8 cellular contexts compared by ENCODE assay signal in genomic region chr17:44197980-44198720, GRCh38. TPM values are rescaled to one million over a fixed set of nuclear protein-coding genes. Genes with fewer than 3 reads are reported as not detected.
DNase-seq lines count a peak whose midpoint lies in the region; ATAC-seq and TF ChIP-seq lines count a peak whose summit lies in the region.

No MANE protein-coding gene starts in this region.

- H3K4me1 Mint-ChIP-seq in MCF 10A (ENCODE audit: insufficient read depth, unreplicated experiment): peaks cover 28% of the 10 kb centered on the region

- intact Hi-C loops in MCF 10A (cut with micrococcal nuclease): loop anchor here (1.0 kb wide), 1 partner anchor 147 kb away; the partner anchor contains the start of gene GRN
- intact Hi-C loops in left lung (cut with DNase I): no loop called here

- H3K27ac ChIP-seq in RWPE2 (ENCODE audit: poor library complexity, severe bottlenecking) (peak overlapping the region; percentile 96), left lung (peak overlapping the region; percentile 97 to 99), suprapubic skin (peak overlapping the region; percentile 99)

- H3K27me3 ChIP-seq in RWPE2 (ENCODE audit: insufficient read depth, poor library complexity, severe bottlenecking): no peaks in the 10 kb centered on the region
- H3K27me3 ChIP-seq in left lung: no peaks in the 10 kb centered on the region
- H3K27me3 ChIP-seq in suprapubic skin: no peaks in the 10 kb centered on the region

- CTCF ChIA-PET in AG04449 (lab: Yijun Ruan, JAX) (interaction anchor here (1.0 to 2.4 kb wide), 8 partner anchors 9 to 160 kb away, joined by 3 to 15 read pairs (median 6); no protein-coding TSS in a partner anchor), MCF 10A (lab: Yijun Ruan, JAX) (interaction anchor here (0.6 to 1.3 kb wide), 6 partner anchors 10 to 169 kb away, joined by 3 to 4 read pairs (median 4); partner anchors contain the start of gene TMUB2)

- H3K9me3 ChIP-seq in RWPE2 (ENCODE audit: severe bottlenecking) (no peaks in the 10 kb centered on the region), left lung (no peaks in the 10 kb centered on the region), suprapubic skin (no peaks in the 10 kb centered on the region)

- ATAC-seq in GM18505 (IDR thresholded peaks at IDR 0.05; ENCODE audit: unreplicated experiment): no peak
- peak; percentile 20 for ATAC-seq in RWPE2 (ENCODE audit: low read depth)
- ATAC-seq in left lung: peak; percentile 1
- ATAC-seq in GM21529 (IDR thresholded peaks at IDR 0.05; ENCODE audit: unreplicated experiment): no peak
- ATAC-seq in HG03175 (IDR thresholded peaks at IDR 0.05; ENCODE audit: unreplicated experiment): no peak

- TF ChIP-seq EP300 in suprapubic skin (IDR thresholded peaks at IDR 0.05): no peak

- POLR2A ChIA-PET in AG04449 (lab: Yijun Ruan, JAX): interaction anchor here (0.6 to 2.0 kb wide), 5 partner anchors 10 to 199 kb away, joined by 3 to 10 read pairs (median 3); partner anchors contain the start of gene UBTF
- POLR2A ChIA-PET in MCF 10A (lab: Yijun Ruan, JAX): interaction anchor here (0.6 to 6.7 kb wide), 12 partner anchors 7 to 133 kb away, joined by 3 to 65 read pairs (median 4); partner anchors contain the start of genes SLC25A39, TMUB2 and UBTF

- peak overlapping the region; percentile 81 for H3K27ac Mint-ChIP-seq in MCF 10A (ENCODE audit: low read depth, unreplicated experiment)

- H3K4me3 Mint-ChIP-seq in MCF 10A (ENCODE audit: unreplicated experiment): peak overlapping the region; percentile 89

- H3K4me1 ChIP-seq in RWPE2 (ENCODE audit: insufficient read depth, poor library complexity, severe bottlenecking) (peaks cover 5% of the 10 kb centered on the region), left lung (peaks cover 9 to 36% of the 10 kb centered on the region in 2 donors), suprapubic skin (peaks cover 32% of the 10 kb centered on the region)

- H3K4me3 ChIP-seq in AG04449 (ENCODE audit: low read depth, low read length): peak overlapping the region; percentile 79
- H3K4me3 ChIP-seq in RWPE2 (ENCODE audit: severe bottlenecking): peak overlapping the region; percentile 98
- H3K4me3 ChIP-seq in left lung: peak overlapping the region; percentile 88 to 96
- H3K4me3 ChIP-seq in suprapubic skin: peak overlapping the region; percentile 94

- TF ChIP-seq CTCF in AG04449 (IDR thresholded peaks at IDR 0.05; ENCODE audit: insufficient read depth, low read length, missing control alignments) (no peak), RWPE2 (IDR thresholded peaks at IDR 0.05; ENCODE audit: poor library complexity, severe bottlenecking) (peak; percentile 36), MCF 10A (IDR thresholded peaks at IDR 0.05; ENCODE audit: unreplicated experiment) (peak; percentile 21), left lung (IDR thresholded peaks at IDR 0.05) (no peak), suprapubic skin (IDR thresholded peaks at IDR 0.05) (no peak)

- H3K36me3 ChIP-seq in RWPE2 (ENCODE audit: low read depth) (peaks cover 45% of the 10 kb centered on the region), left lung (peaks cover 0 to 46% of the 10 kb centered on the region in 2 donors), suprapubic skin (peaks cover 41% of the 10 kb centered on the region)

- no peak for DNase-seq in AG04449 (ENCODE audit: low read depth, low spot score)
- DNase-seq in RWPE2 (ENCODE audit: low spot score): no peak
- peak; percentile 53 for DNase-seq in MCF 10A (ENCODE audit: unreplicated experiment)
- no peak for DNase-seq in left lung
- DNase-seq in suprapubic skin (ENCODE audit: low spot score in 2 of 2): peak in 1 of 2 donors; percentile 64

- TSS peak; percentile 27 for BruUV-seq in MCF 10A (replicated peaks; lab: Mats Ljungman, UMichigan)

- no peaks in the 10 kb centered on the region for H3K27me3 Mint-ChIP-seq in MCF 10A (ENCODE audit: insufficient read depth, unreplicated experiment)

- H3K9me3 Mint-ChIP-seq in MCF 10A (ENCODE audit: unreplicated experiment): no peaks in the 10 kb centered on the region

- 57% methylated on average over 10 of the region's 11 CpGs for WGBS in suprapubic skin

- H3K36me3 Mint-ChIP-seq in MCF 10A (ENCODE audit: insufficient read depth, unreplicated experiment): peaks cover 59% of the 10 kb centered on the region

- TF ChIP-seq POLR2A in GM18505 (IDR thresholded peaks at IDR 0.05; ENCODE audit: borderline replicate concordance, extremely low read depth, insufficient read depth, insufficient read length) (peak; percentile 47), suprapubic skin (IDR thresholded peaks at IDR 0.05) (no peak)

RNA-seq across cellular contexts. Expression of gene ATXN7L3, which starts 1.5 kb away (rescaled TPM):
- total RNA-seq in MCF 10A (2022) (65.7 and 74.8 TPM in 2 replicates), left lung (10 to 100 TPM; 51.3 to 81.8 TPM), suprapubic skin (10 to 100 TPM; 44.1 to 75.0 (median 67.3) TPM)

RNA-seq across cellular contexts. Expression of gene TMUB2, which starts 11.4 kb away (rescaled TPM):
- total RNA-seq in MCF 10A (2022) (26.5 and 37.7 TPM in 2 replicates), left lung (10 to 100 TPM; 33.6 to 41.8 TPM), suprapubic skin (10 to 100 TPM; 31.5 to 48.8 (median 36.1) TPM)

RNA-seq across cellular contexts. Expression of gene UBTF, which starts 21.3 kb away (rescaled TPM):
- total RNA-seq in MCF 10A (2022): 71.4 and 79.7 TPM in 2 replicates
- total RNA-seq in left lung: 10 to 100 TPM; 65.5 to 66.9 TPM
- 100 to 1,000 TPM in 1 of 4 donors, 10 to 100 TPM in 3; 54.8 to 102 (median 71.8) TPM for total RNA-seq in suprapubic skin

RNA-seq across cellular contexts. Expression of gene ASB16, which starts 27.6 kb away (rescaled TPM):
- not detected in 2 replicates for total RNA-seq in MCF 10A (2022)
- total RNA-seq in left lung: not detected
- total RNA-seq in suprapubic skin: not detected

RNA-seq across cellular contexts. Expression of gene HROB, which starts 56.4 kb away (rescaled TPM):
- total RNA-seq in MCF 10A (2022) (5.4 and 6.7 TPM in 2 replicates), left lung (1 to 10 TPM; 2.3 to 2.7 TPM), suprapubic skin (1 to 10 TPM; 1.6 to 3.7 (median 2.4) TPM)

Comparison
In these comparisons a context has a peak if more than half of its experiments do, and no peak if none do; other contexts are left out.
1. CTCF ChIP-seq: peak in RWPE2 (single experiment) and MCF 10A (single experiment); none in AG04449 (single experiment), left lung (0 of 2) and suprapubic skin (0 of 2).
2. ATAC-seq: peak in RWPE2 (single experiment) and left lung (single experiment); none in GM18505 (single experiment), GM21529 (single experiment) and HG03175 (single experiment).
3. Peak in every context shown above with its lines, with median percentiles within 50 percentile points of each other: H3K4me3 ChIP-seq and H3K27ac ChIP-seq.